Comparison of ENCODE assay signal across 25 cellular contexts in the genomic region with DNA sequence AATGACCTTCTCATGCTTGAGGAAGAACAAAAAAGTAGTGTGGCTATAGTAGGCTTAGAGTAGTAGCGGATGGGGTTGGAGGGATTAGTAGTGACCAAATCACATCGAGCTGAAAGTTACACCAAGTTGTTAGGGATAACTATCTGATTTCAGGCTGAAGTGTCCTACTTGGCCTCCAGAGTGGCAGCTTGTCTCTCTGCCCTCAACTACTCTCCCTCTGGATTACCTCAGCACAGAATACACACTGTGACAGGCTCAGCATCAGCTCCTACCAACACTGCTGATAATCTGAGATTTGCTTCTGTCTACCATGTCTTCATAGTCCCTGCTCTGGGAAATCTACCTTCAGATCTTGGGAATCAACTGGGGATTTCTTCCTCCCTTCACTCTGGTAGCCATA.
"Had no signal": no experiment of that assay in that cellular context is flagged by ENCODE, and none has a peak within 500 bp of the region (broad histone marks: within the 10 kb centered on the region; RNA-seq: fewer than 3 reads in every experiment).

No MANE protein-coding gene starts in this region.

- H3K27me3 Mint-ChIP-seq: dendritic cell treated with granulocyte-macrophage colony-stimulating factor and Interleukin-4, amounts not matched to agents 40 ng/mL and 50 ng/mL, for 4 days; naive thymus-derived CD8-positive, alpha-beta T cell; progenitor cell of endocrine pancreas had no signal

- H3K4me1 ChIP-seq: colonic mucosa, gastroesophageal sphincter, heart left ventricle, parathyroid adenoma, testis, transverse colon, upper lobe of right lung, uterus had no signal

- H3K9me3 ChIP-seq: colonic mucosa, testis had no signal

- H3K4me3 Mint-ChIP-seq: dendritic cell treated with granulocyte-macrophage colony-stimulating factor and Interleukin-4, amounts not matched to agents 40 ng/mL and 50 ng/mL, for 4 days; endodermal cell; naive thymus-derived CD8-positive, alpha-beta T cell; nephron progenitor cell; stimulated activated effector memory CD8-positive, alpha-beta T cell treated with anti-CD3 and anti-CD28 coated beads, Interleukin-12 subunit alpha, Interleukin-12 subunit beta, amount 100 ng/mL, for 72 hours had no signal

- H3K4me3 ChIP-seq: colonic mucosa, gastroesophageal sphincter, heart left ventricle, hepatocyte, smooth muscle cell, testis, transverse colon, upper lobe of right lung, uterus had no signal

- H3K36me3 Mint-ChIP-seq: stimulated activated effector memory CD8-positive, alpha-beta T cell treated with anti-CD3 and anti-CD28 coated beads, Interleukin-12 subunit alpha, Interleukin-12 subunit beta, amount 100 ng/mL, for 72 hours had no signal

- H3K27me3 ChIP-seq: colonic mucosa, gastroesophageal sphincter, heart left ventricle, hepatocyte, testis, transverse colon, upper lobe of right lung, uterus had no signal

- DNase-seq: colonic mucosa; effector CD8-positive, alpha-beta T cell; endodermal cell; foreskin fibroblast; heart left ventricle; kidney; naive thymus-derived CD8-positive, alpha-beta T cell; nephron progenitor cell; stimulated activated CD4-positive, alpha-beta T cell treated with anti-CD3 and anti-CD28 coated beads, Interleukin-12 subunit alpha, Interleukin-12 subunit beta, amount 100 ng/mL, for 4 hours; stimulated activated CD4-positive, alpha-beta T cell treated with anti-CD3 and anti-CD28 coated beads, Interleukin-2, amount 100 ng/mL, for 24 hours; stimulated activated CD4-positive, alpha-beta T cell treated with anti-CD3 and anti-CD28 coated beads, Interleukin-4, amount 100 ng/mL, for 24 hours; stimulated activated naive CD8-positive, alpha-beta T cell treated with anti-CD3 and anti-CD28 coated beads, Interleukin-15, Interleukin-2, amounts not matched to agents 100 U/mL and 50 U/mL, for 24 hours; substantia nigra; testis; transverse colon; upper lobe of right lung; uterus had no signal

- H3K36me3 ChIP-seq: colonic mucosa, gastroesophageal sphincter, heart left ventricle, transverse colon, upper lobe of right lung, uterus had no signal

- H3K27ac ChIP-seq: colonic mucosa, epithelial cell of prostate, gastroesophageal sphincter, heart left ventricle, hepatocyte, parathyroid adenoma, testis, transverse colon, upper lobe of right lung, uterus had no signal

- H3K4me1 Mint-ChIP-seq: naive thymus-derived CD8-positive, alpha-beta T cell; stimulated activated effector memory CD8-positive, alpha-beta T cell treated with anti-CD3 and anti-CD28 coated beads, Interleukin-12 subunit alpha, Interleukin-12 subunit beta, amount 100 ng/mL, for 72 hours had no signal

- FAIRE-seq: kidney had no signal

- H3K27ac Mint-ChIP-seq: dendritic cell treated with granulocyte-macrophage colony-stimulating factor and Interleukin-4, amounts not matched to agents 40 ng/mL and 50 ng/mL, for 4 days; naive thymus-derived CD8-positive, alpha-beta T cell; progenitor cell of endocrine pancreas; stimulated activated effector memory CD8-positive, alpha-beta T cell treated with anti-CD3 and anti-CD28 coated beads, Interleukin-12 subunit alpha, Interleukin-12 subunit beta, amount 100 ng/mL, for 72 hours had no signal
